ENCODE assay signal across 1 cellular context in the genomic region with DNA sequence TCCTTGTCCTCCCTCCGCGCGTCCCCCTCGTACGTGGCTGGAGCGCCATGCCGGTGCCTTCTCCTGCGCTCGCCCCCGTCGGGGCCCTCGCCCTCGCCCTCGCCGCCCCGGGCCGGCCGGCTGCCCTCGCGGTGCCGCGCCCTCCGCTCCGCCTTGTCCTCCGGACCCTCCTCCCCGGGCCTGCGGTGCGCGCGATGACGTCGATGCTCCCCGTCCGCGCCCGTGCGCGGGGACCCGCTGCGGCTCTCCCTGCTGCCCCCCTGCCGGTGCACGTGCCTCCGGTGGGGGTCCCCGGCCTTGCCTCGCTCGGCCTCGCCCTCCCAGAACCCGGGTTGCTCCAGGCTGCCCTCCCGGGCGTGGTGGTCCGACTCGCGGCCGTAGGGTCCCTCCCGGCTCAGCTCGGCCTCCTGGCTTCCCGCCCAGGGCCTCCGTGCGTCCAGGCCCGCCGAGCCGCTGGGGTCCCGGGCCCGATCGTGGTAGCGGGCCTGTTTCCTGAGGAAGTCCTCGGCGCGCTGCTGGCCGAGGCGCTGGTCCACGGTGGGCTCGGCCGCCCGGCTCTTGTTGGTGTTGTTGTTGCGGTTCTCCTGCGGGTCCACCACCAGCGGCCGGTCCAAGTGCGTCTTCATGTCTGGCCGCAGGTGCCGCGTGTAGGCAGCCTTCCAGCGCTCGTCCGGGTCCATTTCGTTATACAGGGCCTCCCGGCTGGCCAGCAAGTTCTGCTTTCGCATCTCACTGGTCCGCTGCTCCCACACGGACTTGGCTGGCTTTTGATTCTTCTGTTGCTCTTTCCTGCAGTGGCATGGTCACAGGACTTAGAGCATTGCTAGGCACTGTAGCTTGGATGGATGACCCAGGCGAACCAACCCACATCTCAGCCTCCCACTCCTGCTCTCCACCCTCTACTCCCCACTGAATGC.
TF ChIP-seq lines count a peak whose summit lies in the region.

No MANE protein-coding gene starts in this region.

TF ChIP-seq in IMR-90, 13 proteins besides CTCF, POLR2A, EP300 and RAD21 (continued from another document):
- no peak for TF ChIP-seq MXI1 (IDR thresholded peaks at IDR 0.05; ENCODE audit: borderline replicate concordance, low read depth, low read length)
- no peak for TF ChIP-seq BHLHE40 (IDR thresholded peaks at IDR 0.05; ENCODE audit: low read depth, low read length)
- no peak for TF ChIP-seq RCOR1 (IDR thresholded peaks at IDR 0.05; ENCODE audit: insufficient replicate concordance, low read length)
- TF ChIP-seq SMC3 (IDR thresholded peaks at IDR 0.05; ENCODE audit: low read depth, low read length), result no peak
- TF ChIP-seq, protein P1, sequence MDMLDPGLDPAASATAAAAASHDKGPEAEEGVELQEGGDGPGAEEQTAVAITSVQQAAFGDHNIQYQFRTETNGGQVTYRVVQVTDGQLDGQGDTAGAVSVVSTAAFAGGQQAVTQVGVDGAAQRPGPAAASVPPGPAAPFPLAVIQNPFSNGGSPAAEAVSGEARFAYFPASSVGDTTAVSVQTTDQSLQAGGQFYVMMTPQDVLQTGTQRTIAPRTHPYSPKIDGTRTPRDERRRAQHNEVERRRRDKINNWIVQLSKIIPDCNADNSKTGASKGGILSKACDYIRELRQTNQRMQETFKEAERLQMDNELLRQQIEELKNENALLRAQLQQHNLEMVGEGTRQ (IDR thresholded peaks at IDR 0.05; ENCODE audit: low read depth, low read length), result no peak
- TF ChIP-seq, protein P2, sequence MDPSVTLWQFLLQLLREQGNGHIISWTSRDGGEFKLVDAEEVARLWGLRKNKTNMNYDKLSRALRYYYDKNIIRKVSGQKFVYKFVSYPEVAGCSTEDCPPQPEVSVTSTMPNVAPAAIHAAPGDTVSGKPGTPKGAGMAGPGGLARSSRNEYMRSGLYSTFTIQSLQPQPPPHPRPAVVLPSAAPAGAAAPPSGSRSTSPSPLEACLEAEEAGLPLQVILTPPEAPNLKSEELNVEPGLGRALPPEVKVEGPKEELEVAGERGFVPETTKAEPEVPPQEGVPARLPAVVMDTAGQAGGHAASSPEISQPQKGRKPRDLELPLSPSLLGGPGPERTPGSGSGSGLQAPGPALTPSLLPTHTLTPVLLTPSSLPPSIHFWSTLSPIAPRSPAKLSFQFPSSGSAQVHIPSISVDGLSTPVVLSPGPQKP (IDR thresholded peaks at IDR 0.05; ENCODE audit: borderline replicate concordance, low read depth, low read length), result no peak
- no peak for TF ChIP-seq CEBPB (IDR thresholded peaks at IDR 0.05; ENCODE audit: low read depth, low read length)
- TF ChIP-seq MAZ (IDR thresholded peaks at IDR 0.05; ENCODE audit: borderline replicate concordance, low read depth, low read length), result no peak
- TF ChIP-seq NFE2L2 (IDR thresholded peaks at IDR 0.05; ENCODE audit: low read depth, low read length), result no peak
- no peak for TF ChIP-seq MAFK (IDR thresholded peaks at IDR 0.05; ENCODE audit: low read depth, low read length)
- no peak for TF ChIP-seq RFX5 (IDR thresholded peaks at IDR 0.05; ENCODE audit: low read depth, low read length)
